Comparison of ENCODE assay signal across 18 cellular contexts in the genomic region with DNA sequence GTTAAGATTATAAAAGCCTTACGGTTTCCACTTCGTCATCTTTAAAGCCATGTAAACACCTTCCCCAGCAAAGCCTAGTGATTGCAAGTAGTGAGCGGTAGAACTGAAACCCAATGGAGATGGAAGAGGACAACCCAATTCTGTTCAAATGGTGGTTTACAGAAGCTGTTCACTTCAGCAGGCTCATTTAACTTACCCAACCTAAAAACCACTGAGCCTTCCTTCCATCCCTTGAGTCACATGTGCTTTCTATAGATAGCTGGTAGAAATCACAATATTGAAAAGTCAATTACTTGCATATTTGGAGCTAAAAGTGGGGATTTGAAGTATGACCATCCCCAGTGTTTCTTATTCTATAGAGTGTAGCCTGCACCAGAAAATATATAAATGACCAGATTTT.
"Had no signal": no experiment of that assay in that cellular context is flagged by ENCODE, and none has a peak within 500 bp of the region (broad histone marks: within the 10 kb centered on the region; RNA-seq: fewer than 3 reads in every experiment).

No MANE protein-coding gene starts in this region.

- H3K4me3 ChIP-seq: gastroesophageal sphincter, heart right ventricle, lung, prostate gland, suprapubic skin had no signal

- ATAC-seq: activated CD4-positive, alpha-beta T cell treated with anti-CD3 and anti-CD28 coated beads for 36 hours; activated CD8-positive, alpha-beta memory T cell treated with anti-CD3 and anti-CD28 coated beads, Interleukin-2, amount 10 ng/mL, durations not matched to agents 7 days and 5 days; gastroesophageal sphincter; heart right ventricle; left colon; right cardiac atrium; stimulated activated naive CD8-positive, alpha-beta T cell treated with anti-CD3 and anti-CD28 coated beads, Interleukin-15, Interleukin-2, amounts not matched to agents 100 U/mL and 50 U/mL, for 24 hours had no signal

- H3K27ac ChIP-seq: gastroesophageal sphincter, heart right ventricle, prostate gland, suprapubic skin, VCaP had no signal

- DNase-seq: activated CD4-positive, alpha-beta memory T cell treated with anti-CD3 and anti-CD28 coated beads for 36 hours; activated CD4-positive, alpha-beta T cell treated with anti-CD3 and anti-CD28 coated beads for 36 hours; activated CD8-positive, alpha-beta memory T cell treated with anti-CD3 and anti-CD28 coated beads, Interleukin-2, amount 10 ng/mL, durations not matched to agents 7 days and 5 days; activated naive CD4-positive, alpha-beta T cell treated with anti-CD3 and anti-CD28 coated beads, Interleukin-2, amount 10 ng/mL, durations not matched to agents 7 days and 5 days; activated T-cell treated with anti-CD3 and anti-CD28 coated beads, Interleukin-2, amount 50 U/mL, for 24 hours; heart right ventricle; left colon; right cardiac atrium; small intestine; stimulated activated CD4-positive, alpha-beta T cell treated with anti-CD3 and anti-CD28 coated beads, Interleukin-4, amount 100 ng/mL, for 24 hours; stimulated activated naive CD8-positive, alpha-beta T cell treated with anti-CD3 and anti-CD28 coated beads, Interleukin-15, Interleukin-2, amounts not matched to agents 100 U/mL and 50 U/mL, for 24 hours; T1000; trophoblast cell had no signal

- H3K4me1 ChIP-seq: prostate gland had no signal

- H3K36me3 ChIP-seq: gastroesophageal sphincter, heart right ventricle, prostate gland, suprapubic skin had no signal

- H3K9me3 ChIP-seq: gastroesophageal sphincter, heart right ventricle, prostate gland, suprapubic skin had no signal
